In the genomic region with DNA sequence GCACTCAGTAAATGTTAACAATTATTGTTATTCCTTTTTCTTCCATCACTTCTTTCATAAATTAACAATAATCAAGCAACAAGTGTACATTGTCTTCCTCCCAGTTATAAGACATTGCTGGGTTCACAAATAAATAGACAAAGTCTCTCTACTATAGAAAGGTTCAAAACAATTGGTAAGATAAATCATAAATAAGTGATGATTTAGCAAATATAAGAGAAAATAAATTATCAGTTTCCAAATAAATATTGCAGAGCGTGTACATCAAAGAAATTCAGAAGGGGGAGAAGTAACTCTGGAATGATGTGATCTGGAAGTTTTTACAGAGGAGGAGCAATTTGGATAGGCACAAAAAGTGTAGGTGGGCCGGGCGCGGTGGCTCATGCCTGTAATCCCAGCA, we compare ENCODE assay signal across 2 cellular contexts.
TF ChIP-seq lines count a peak whose summit lies in the region.

No MANE protein-coding gene starts in this region.

TF ChIP-seq in HepG2, 621 proteins besides CTCF, POLR2A, EP300 and RAD21:
- TF ChIP-seq, protein P1, sequence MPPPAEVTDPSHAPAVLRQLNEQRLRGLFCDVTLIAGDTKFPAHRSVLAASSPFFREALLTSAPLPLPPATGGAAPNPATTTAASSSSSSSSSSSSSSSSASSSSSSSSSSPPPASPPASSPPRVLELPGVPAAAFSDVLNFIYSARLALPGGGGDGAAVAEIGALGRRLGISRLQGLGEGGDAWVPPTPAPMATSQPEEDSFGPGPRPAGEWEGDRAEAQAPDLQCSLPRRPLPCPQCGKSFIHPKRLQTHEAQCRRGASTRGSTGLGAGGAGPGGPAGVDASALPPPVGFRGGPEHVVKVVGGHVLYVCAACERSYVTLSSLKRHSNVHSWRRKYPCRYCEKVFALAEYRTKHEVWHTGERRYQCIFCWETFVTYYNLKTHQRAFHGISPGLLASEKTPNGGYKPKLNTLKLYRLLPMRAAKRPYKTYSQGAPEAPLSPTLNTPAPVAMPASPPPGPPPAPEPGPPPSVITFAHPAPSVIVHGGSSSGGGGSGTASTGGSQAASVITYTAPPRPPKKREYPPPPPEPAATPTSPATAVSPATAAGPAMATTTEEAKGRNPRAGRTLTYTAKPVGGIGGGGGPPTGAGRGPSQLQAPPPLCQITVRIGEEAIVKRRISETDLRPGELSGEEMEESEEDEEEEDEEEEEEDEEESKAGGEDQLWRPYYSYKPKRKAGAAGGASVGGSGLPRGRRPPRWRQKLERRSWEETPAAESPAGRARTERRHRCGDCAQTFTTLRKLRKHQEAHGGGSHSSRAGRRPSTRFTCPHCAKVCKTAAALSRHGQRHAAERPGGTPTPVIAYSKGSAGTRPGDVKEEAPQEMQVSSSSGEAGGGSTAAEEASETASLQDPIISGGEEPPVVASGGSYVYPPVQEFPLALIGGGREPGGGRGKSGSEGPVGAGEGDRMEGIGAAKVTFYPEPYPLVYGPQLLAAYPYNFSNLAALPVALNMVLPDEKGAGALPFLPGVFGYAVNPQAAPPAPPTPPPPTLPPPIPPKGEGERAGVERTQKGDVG (CRISPR knock-in tag; IDR thresholded peaks at IDR 0.05; ENCODE audit: borderline replicate concordance): no peak
- TF ChIP-seq YY1 (IDR thresholded peaks at IDR 0.05; ENCODE audit: insufficient read depth, insufficient replicate concordance, low read depth, low read length) (no peak), ZNF136 (CRISPR knock-in tag; IDR thresholded peaks at IDR 0.05; ENCODE audit: low read depth) (no peak), MAFK (conservative IDR thresholded peaks at IDR 0.05 in 1 of 2, IDR thresholded peaks at IDR 0.05 in 1 of 2; ENCODE audit: low read length in 2 of 2) (peak; percentile 59 to 73; a peak in 3 of 4 replicates), ZNF484 (CRISPR knock-in tag; IDR thresholded peaks at IDR 0.05; ENCODE audit: borderline replicate concordance, low read depth) (no peak), CCDC6 (CRISPR knock-in tag; IDR thresholded peaks at IDR 0.05) (no peak), SMYD3 (CRISPR knock-in tag; IDR thresholded peaks at IDR 0.05) (no peak), MAFF (IDR thresholded peaks at IDR 0.05; ENCODE audit: low read depth, low read length) (peak; percentile 64), HCFC1 (IDR thresholded peaks at IDR 0.05; ENCODE audit: low read depth, low read length) (no peak), KDM4B (CRISPR knock-in tag; IDR thresholded peaks at IDR 0.05) (no peak)
- TF ChIP-seq, protein P2, sequence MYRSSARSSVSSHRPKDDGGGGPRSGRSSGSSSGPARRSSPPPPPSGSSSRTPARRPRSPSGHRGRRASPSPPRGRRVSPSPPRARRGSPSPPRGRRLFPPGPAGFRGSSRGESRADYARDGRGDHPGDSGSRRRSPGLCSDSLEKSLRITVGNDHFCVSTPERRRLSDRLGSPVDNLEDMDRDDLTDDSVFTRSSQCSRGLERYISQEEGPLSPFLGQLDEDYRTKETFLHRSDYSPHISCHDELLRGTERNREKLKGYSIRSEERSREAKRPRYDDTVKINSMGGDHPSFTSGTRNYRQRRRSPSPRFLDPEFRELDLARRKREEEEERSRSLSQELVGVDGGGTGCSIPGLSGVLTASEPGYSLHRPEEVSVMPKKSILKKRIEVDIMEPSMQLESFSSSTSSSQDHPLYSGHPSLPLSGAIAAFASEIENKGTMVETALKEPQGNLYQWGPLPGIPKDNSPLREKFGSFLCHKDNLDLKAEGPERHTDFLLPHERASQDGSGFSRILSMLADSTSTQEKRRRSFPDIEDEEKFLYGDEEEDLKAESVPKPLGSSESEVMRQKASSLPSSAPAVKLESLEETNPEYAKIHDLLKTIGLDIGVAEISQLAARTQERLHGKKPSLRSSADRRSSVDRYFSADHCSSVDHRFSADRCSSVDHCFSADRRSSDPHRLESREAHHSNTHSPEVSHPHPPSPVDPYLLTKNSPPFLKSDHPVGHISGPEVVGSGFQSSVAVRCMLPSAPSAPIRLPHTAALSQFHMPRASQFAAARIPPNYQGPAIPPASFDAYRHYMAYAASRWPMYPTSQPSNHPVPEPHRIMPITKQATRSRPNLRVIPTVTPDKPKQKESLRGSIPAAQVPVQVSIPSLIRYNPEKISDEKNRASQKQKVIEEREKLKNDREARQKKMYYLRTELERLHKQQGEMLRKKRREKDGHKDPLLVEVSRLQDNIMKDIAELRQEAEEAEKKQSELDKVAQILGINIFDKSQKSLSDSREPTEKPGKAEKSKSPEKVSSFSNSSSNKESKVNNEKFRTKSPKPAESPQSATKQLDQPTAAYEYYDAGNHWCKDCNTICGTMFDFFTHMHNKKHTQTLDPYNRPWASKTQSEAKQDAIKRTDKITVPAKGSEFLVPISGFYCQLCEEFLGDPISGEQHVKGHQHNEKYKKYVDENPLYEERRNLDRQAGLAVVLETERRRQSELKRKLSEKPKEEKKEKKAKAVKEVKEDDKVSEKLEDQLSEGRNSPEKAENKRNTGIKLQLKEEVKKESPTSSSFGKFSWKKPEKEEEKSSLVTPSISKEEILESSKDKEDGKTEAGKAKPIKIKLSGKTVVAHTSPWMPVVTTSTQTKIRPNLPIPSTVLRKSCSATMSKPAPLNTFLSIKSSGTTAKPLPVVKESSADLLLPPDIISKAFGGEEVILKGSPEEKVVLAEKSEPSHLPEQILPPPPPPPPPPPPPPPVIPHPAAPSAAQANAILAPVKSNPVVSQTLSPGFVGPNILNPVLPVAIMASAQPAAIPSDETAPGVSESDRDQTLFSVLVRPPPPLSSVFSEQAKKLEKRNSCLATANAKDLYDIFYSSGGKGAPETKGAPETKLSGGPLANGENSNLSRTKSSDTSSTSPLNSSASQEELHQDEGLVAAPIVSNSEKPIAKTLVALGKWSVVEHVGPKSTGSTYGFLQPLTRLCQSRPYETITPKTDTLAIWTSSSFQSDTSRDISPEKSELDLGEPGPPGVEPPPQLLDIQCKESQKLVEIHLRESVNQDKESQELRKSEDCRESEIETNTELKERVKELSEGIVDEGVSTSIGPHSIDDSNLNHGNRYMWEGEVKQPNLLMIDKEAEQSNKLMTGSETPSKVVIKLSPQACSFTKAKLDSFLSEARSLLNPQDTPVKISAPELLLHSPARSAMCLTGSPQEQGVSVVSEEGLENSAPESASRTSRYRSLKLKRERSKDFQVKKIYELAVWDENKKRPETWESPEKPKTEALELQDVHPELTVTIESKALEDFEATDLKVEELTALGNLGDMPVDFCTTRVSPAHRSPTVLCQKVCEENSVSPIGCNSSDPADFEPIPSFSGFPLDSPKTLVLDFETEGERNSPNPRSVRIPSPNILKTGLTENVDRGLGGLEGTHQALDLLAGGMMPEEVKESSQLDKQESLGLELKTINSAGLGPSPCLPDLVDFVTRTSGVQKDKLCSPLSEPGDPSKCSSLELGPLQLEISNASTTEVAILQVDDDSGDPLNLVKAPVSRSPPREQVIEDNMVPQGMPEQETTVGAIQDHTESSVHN (CRISPR knock-in tag; IDR thresholded peaks at IDR 0.05): no peak
- TF ChIP-seq, protein P3, sequence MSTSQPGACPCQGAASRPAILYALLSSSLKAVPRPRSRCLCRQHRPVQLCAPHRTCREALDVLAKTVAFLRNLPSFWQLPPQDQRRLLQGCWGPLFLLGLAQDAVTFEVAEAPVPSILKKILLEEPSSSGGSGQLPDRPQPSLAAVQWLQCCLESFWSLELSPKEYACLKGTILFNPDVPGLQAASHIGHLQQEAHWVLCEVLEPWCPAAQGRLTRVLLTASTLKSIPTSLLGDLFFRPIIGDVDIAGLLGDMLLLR (CRISPR knock-in tag; IDR thresholded peaks at IDR 0.05): no peak
TF ChIP-seq in HepG2: peak in this region for 2.

TF ChIP-seq in IMR-90, 13 proteins besides CTCF, POLR2A, EP300 and RAD21:
- TF ChIP-seq RCOR1 (IDR thresholded peaks at IDR 0.05; ENCODE audit: insufficient replicate concordance, low read length): no peak
- no peak for TF ChIP-seq CEBPB (IDR thresholded peaks at IDR 0.05; ENCODE audit: low read depth, low read length)
- peak; percentile 64 for TF ChIP-seq MAFK (IDR thresholded peaks at IDR 0.05; ENCODE audit: low read depth, low read length)
- no peak for TF ChIP-seq FOS (IDR thresholded peaks at IDR 0.05; ENCODE audit: low read depth, low read length)
